Comparison of ENCODE assay signal across 25 cellular contexts in genomic region chr19:35278578-35279284, GRCh38. TPM values are rescaled to one million over a fixed set of nuclear protein-coding genes. Genes with fewer than 3 reads are reported as not detected.
A peak's percentile ranks its signal among the peaks of the same experiment; 100 is the strongest.
DNase-seq lines count a peak whose midpoint lies in the region; FAIRE-seq and TF ChIP-seq lines count a peak whose summit lies in the region.
"Had no signal": no experiment of that assay in that cellular context is flagged by ENCODE, and none has a peak within 500 bp of the region (broad histone marks: within the 10 kb centered on the region; RNA-seq: fewer than 3 reads in every experiment).

No MANE protein-coding gene starts in this region.

- H3K4me3 ChIP-seq in kidney (ENCODE audit: low read length in 2 of 2) (no peak overlapping the region), osteoblast (ENCODE audit: insufficient read depth, low read length) (no peak overlapping the region), brain microvascular endothelial cell (ENCODE audit: low read depth, low read length) (no peak overlapping the region)

- no peaks in the 10 kb centered on the region for H4K20me1 ChIP-seq in osteoblast (ENCODE audit: insufficient read depth, low read length)

- DNase-seq in RWPE1 (ENCODE audit: low spot score): no peak
- peak; percentile 71 for DNase-seq in kidney
- DNase-seq in osteoblast (ENCODE audit: insufficient read length, low spot score, missing footprints): peak; percentile 81
- no peak for DNase-seq in brain microvascular endothelial cell
- no peak for DNase-seq in dermis blood vessel endothelial cell
- no peak for DNase-seq in SHP77 (lab: John Stamatoyannopoulos, UW)
- DNase-seq: IMR-90, Karpas-422, NCI-H1417 treated with DMSO at 0.1 percent for 48 hours, NCI-H187 treated with DMSO at 0.1 percent for 48 hours, NCI-H226, NCI-H524, NCI-H82, OCI-M1, SW 1271 had no signal

- CTCF ChIA-PET in RWPE1 (lab: Yijun Ruan, JAX): no interaction called here

- H3K36me3 ChIP-seq in kidney (ENCODE audit: control insufficient read depth in 1 of 2, insufficient read depth in 2 of 2, low read length in 2 of 2): peaks cover 6 to 7% of the 10 kb centered on the region in 2 donors
- H3K36me3 ChIP-seq in osteoblast (ENCODE audit: insufficient read depth, low read length): peaks cover 21% of the 10 kb centered on the region
- peaks cover 23% of the 10 kb centered on the region for H3K36me3 ChIP-seq in brain microvascular endothelial cell (replicated peaks)

- H3K4me1 ChIP-seq in kidney (ENCODE audit: control insufficient read depth in 1 of 2, insufficient read depth in 1 of 2, low read depth in 1 of 2, low read length in 2 of 2): no peaks in the 10 kb centered on the region
- H3K4me1 ChIP-seq in osteoblast (ENCODE audit: insufficient read depth, low read length): no peaks in the 10 kb centered on the region

- no peak for FAIRE-seq in kidney (lab: Jason Lieb, UNC)
- FAIRE-seq: D721Med, GM12892, H54 had no signal

- in situ Hi-C loops in brain microvascular endothelial cell (cut with HindIII; ENCODE audit: low pct_ligation_motif_present, low sequenced_read_pairs): no loop called here

- intact Hi-C loops in kidney (cut with DNase I): no loop called here

- H3K27ac ChIP-seq in RWPE1 (peak overlapping the region; percentile 21), kidney (ENCODE audit: low read depth in 2 of 2, low read length in 2 of 2) (no peak overlapping the region), osteoblast (ENCODE audit: low read depth, low read length) (no peak overlapping the region), brain microvascular endothelial cell (no peak overlapping the region)
- H3K27ac ChIP-seq: C4-2B, HL-60 had no signal

- TF ChIP-seq CTCF in RWPE1 (conservative IDR thresholded peaks at IDR 0.05; ENCODE audit: low read depth): no peak
- no peak for TF ChIP-seq CTCF in kidney (IDR thresholded peaks at IDR 0.05; ENCODE audit: borderline replicate concordance, extremely low read depth, insufficient read depth)
- no peak for TF ChIP-seq CTCF in osteoblast (IDR thresholded peaks at IDR 0.05; ENCODE audit: extremely low read depth, low read depth, low read length)
- TF ChIP-seq CTCF in brain microvascular endothelial cell (IDR thresholded peaks at IDR 0.05; ENCODE audit: low read depth, low read length, missing control alignments): no peak

- H3K9ac ChIP-seq in kidney (ENCODE audit: low read length in 2 of 2): no peak overlapping the region

- H3K27me3 ChIP-seq in osteoblast (ENCODE audit: insufficient read depth, low read length) (peaks cover 19% of the 10 kb centered on the region), brain microvascular endothelial cell (replicated peaks) (no peaks in the 10 kb centered on the region)

- POLR2A ChIA-PET in RWPE1 (lab: Yijun Ruan, JAX; ENCODE audit: low non-redundant PET): interaction anchor here (0.5 kb wide), 1 partner anchor 31 kb away, joined by 5 read pairs; no protein-coding TSS in a partner anchor

- no peak overlapping the region for H3K4me2 ChIP-seq in osteoblast (ENCODE audit: insufficient read depth, low read length)

- H3K79me2 ChIP-seq in osteoblast (ENCODE audit: insufficient read depth, low read length): no peaks in the 10 kb centered on the region

- no peak overlapping the region for H2AFZ ChIP-seq in osteoblast (ENCODE audit: low read length)

- H3K9me3 ChIP-seq in kidney (ENCODE audit: control insufficient read depth in 1 of 2, low read length in 2 of 2) (no peaks in the 10 kb centered on the region), osteoblast (ENCODE audit: low read depth, low read length) (no peaks in the 10 kb centered on the region)

RNA-seq across cellular contexts. Expression of gene HAMP, which starts 3.6 kb away (rescaled TPM):
- total RNA-seq in kidney: 1.3 TPM
- 1.1 TPM for polyA plus RNA-seq in kidney (ENCODE audit: insufficient read depth, low read depth, low replicate concordance)
- not detected in 2 replicates for total RNA-seq in osteoblast
- total RNA-seq in dermis blood vessel endothelial cell: under 0.01 TPM in 1 of 2 replicates, not detected in the other
- total RNA-seq: HT1080, MCF 10A, RPMI7951, SK-MEL-5 had no signal
- polyA plus RNA-seq: IMR-90 had no signal

RNA-seq across cellular contexts. Expression of gene USF2, which starts 10.0 kb away (rescaled TPM):
- 118 TPM for total RNA-seq in kidney
- polyA plus RNA-seq in kidney (ENCODE audit: insufficient read depth, low read depth, low replicate concordance): 82.8 TPM
- total RNA-seq in osteoblast: 66.2 and 74.0 TPM in 2 replicates
- total RNA-seq in dermis blood vessel endothelial cell: 47.5 and 58.2 TPM in 2 replicates

RNA-seq across cellular contexts. Expression of gene MAG, which starts 13.2 kb away (rescaled TPM):
- total RNA-seq in kidney (1.1 TPM), osteoblast (not detected in 2 replicates), dermis blood vessel endothelial cell (not detected in 2 replicates)
- 0.41 TPM for polyA plus RNA-seq in kidney (ENCODE audit: insufficient read depth, low read depth, low replicate concordance)
- total RNA-seq: A673, HT1080, IMR-90, MCF 10A, RPMI7951, SK-MEL-5 had no signal
- polyA plus RNA-seq: IMR-90 had no signal

RNA-seq across cellular contexts. Expression of gene LSR, which starts 29.9 kb away (rescaled TPM):
- total RNA-seq in kidney (87.2 TPM), osteoblast (0.29 and 0.36 TPM in 2 replicates), dermis blood vessel endothelial cell (0.56 and 2.0 TPM in 2 replicates)
- 37.9 TPM for polyA plus RNA-seq in kidney (ENCODE audit: insufficient read depth, low read depth, low replicate concordance)

RNA-seq across cellular contexts. Expression of gene FAM187B, which starts 50.2 kb away (rescaled TPM):
- total RNA-seq in kidney (not detected), osteoblast (not detected in 2 replicates), dermis blood vessel endothelial cell (not detected in 2 replicates)
- polyA plus RNA-seq in kidney (ENCODE audit: insufficient read depth, low read depth, low replicate concordance): not detected
- total RNA-seq: A673, HT1080, IMR-90, MCF 10A, RPMI7951, SK-MEL-5 had no signal
- polyA plus RNA-seq: IMR-90 had no signal

Comparison
In these comparisons a context has a peak if more than half of its experiments do, and no peak if none do; other contexts are left out.
1. DNase-seq: peak in kidney (single experiment) and osteoblast (single experiment); none in RWPE1 (single experiment), brain microvascular endothelial cell (single experiment), dermis blood vessel endothelial cell (single experiment) and SHP77 (0 of 2).